ENCODE assay signal across 11 cellular contexts in the genomic region with DNA sequence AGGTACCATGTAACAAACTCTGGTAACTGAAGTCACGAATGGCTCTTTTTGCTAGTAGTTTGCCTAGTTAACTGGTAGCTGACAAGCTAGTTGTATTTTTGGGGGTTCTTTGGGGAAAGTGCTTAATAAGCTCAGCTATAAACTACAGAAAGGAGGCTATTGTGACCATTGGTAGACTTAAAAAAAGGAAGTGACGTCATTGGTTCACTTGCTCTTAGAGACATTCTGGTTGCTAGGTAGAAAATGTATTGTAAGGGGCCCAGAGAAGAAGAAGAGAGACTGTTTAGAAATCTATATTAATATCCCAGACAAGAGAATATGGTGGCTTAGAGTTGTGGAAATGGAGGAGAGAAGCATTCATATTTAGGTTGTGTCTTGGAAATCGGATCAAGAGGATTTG.
DNase-seq lines count a peak whose midpoint lies in the region; ATAC-seq and TF ChIP-seq lines count a peak whose summit lies in the region.
"Had no signal": no experiment of that assay in that cellular context is flagged by ENCODE, and none has a peak within 500 bp of the region (broad histone marks: within the 10 kb centered on the region; RNA-seq: fewer than 3 reads in every experiment).

No MANE protein-coding gene starts in this region.

- DNase-seq in SW480 (ENCODE audit: low spot score) (peak; percentile 12), GM13977 (ENCODE audit: low spot score) (no peak), epidermal melanocyte (ENCODE audit: insufficient read length, low spot score) (no peak), NCI-H524 treated with DMSO at 0.1 percent for 48 hours (lab: John Stamatoyannopoulos, UW) (no peak)
- DNase-seq: activated CD4-positive, alpha-beta T cell treated with anti-CD3 and anti-CD28 coated beads, Interleukin-2, amount 10 ng/mL, durations not matched to agents 7 days and 5 days; activated naive CD4-positive, alpha-beta T cell treated with anti-CD3 and anti-CD28 coated beads, Interleukin-2, amount 10 ng/mL, durations not matched to agents 7 days and 5 days; naive thymus-derived CD8-positive, alpha-beta T cell had no signal

- in situ Hi-C loops in GM13977 (cut with MboI; ENCODE audit: low pct_unique_long_range_greater_than_20kb, low sequenced_read_pairs, unreplicated experiment), result no loop called here

- peak; percentile 85 for ATAC-seq in GM18867 (IDR thresholded peaks at IDR 0.05; ENCODE audit: unreplicated experiment)
- ATAC-seq in GM21423 (IDR thresholded peaks at IDR 0.05; ENCODE audit: unreplicated experiment), result peak; percentile 82
- ATAC-seq in HG03066 (IDR thresholded peaks at IDR 0.05; ENCODE audit: low read depth, unreplicated experiment), result peak; percentile 76
- ATAC-seq: HCT116; naive thymus-derived CD8-positive, alpha-beta T cell had no signal

- TF ChIP-seq CTCF in GM13977 (IDR thresholded peaks at IDR 0.05; ENCODE audit: extremely low read depth, insufficient read depth, missing control alignments), result no peak
